In the genomic region with DNA sequence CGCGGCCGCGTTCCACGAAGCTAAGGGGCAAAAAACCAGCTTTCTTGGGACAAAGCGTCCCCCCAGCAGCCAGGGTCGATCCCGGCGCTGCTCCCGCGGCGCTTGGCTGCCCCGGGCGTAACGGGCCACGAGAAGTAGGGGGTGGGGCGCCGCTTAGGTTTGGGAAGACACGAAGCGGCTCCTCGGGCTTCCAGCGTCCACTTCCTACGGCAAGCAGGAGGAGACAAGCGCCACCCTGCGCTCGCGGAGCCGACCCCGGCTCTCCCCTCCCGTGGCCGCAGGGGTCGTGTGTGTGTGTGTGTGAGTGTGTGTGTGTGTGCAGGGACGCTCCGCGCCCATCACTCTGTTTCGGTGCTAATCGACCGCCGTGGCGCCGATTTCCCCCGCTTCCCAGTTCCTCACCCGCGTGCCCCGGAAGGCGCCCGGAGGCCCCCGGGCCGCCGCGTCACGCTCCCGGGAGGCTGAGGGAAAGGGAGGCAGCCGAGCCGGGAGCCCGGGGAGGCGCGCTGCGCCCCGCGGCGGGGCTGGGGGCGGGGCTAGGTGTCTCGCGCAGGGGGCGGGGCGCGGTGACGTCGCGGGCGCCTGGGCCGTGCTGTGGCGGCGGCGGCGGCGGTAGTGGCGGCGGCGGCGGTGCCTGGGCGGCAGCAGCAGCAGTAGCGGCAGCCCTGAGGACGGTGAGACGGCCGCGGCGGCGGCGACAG, we compare ENCODE assay signal across 8 cellular contexts.
A peak's percentile ranks its signal among the peaks of the same experiment; 100 is the strongest.
DNase-seq lines count a peak whose midpoint lies in the region; ATAC-seq lines count a peak whose summit lies in the region.

A gene (plus strand): TSS at position 575 of the 701 bp plus-strand sequence. CDS start 36,681 bp downstream, outside the sequence.

- H3K4me1 Mint-ChIP-seq in central memory CD8-positive, alpha-beta T cell: peaks cover 29% of the 10 kb centered on the region

- ATAC-seq in GM18517 (IDR thresholded peaks at IDR 0.05; ENCODE audit: unreplicated experiment) (peak; percentile 77), HG03064 (IDR thresholded peaks at IDR 0.05; ENCODE audit: low read depth, unreplicated experiment) (peak; percentile 81)
- peak; percentile 76 for ATAC-seq in central memory CD8-positive, alpha-beta T cell (replicated peaks; ENCODE audit: extremely low read depth, poor library complexity, severe bottlenecking)

- peaks cover 12% of the 10 kb centered on the region for H3K36me3 Mint-ChIP-seq in central memory CD8-positive, alpha-beta T cell (ENCODE audit: insufficient read depth)

- H3K27ac Mint-ChIP-seq in central memory CD8-positive, alpha-beta T cell (ENCODE audit: low read depth): peak within 1 kb of the TSS; percentile 95

- H3K4me3 Mint-ChIP-seq in central memory CD8-positive, alpha-beta T cell: peak within 1 kb of the TSS; percentile 93

- no peaks in the 10 kb centered on the region for H3K9me3 Mint-ChIP-seq in central memory CD8-positive, alpha-beta T cell

- DNase-seq in 8988T (peak; percentile 68), NCI-H2196 treated with DMSO at 0.1 percent for 48 hours (lab: John Stamatoyannopoulos, UW; ENCODE audit: unreplicated experiment) (peak; percentile 21), islet precursor cell (peak; percentile 97)
- DNase-seq in activated CD4-positive, CD25-positive, alpha-beta regulatory T cell treated with anti-CD3 and anti-CD28 coated beads, Interleukin-2, amount 50 U/mL, for 72 hours: peak; percentile 87
- peak; percentile 67 to 77 for DNase-seq in central memory CD8-positive, alpha-beta T cell (ENCODE audit: low spot score in 2 of 2)
- DNase-seq in stimulated activated CD4-positive, alpha-beta T cell treated with anti-CD3 and anti-CD28 coated beads, Interleukin-12 subunit alpha, Interleukin-12 subunit beta, amount 100 ng/mL, for 4 hours: peak; percentile 86

- H3K27me3 Mint-ChIP-seq in central memory CD8-positive, alpha-beta T cell: no peaks in the 10 kb centered on the region

Comparison
In these comparisons a context has a peak if more than half of its experiments do, and no peak if none do; other contexts are left out.
1. Peak in every context shown above with its lines: DNase-seq and ATAC-seq.
2. DNase-seq: peak in every context shown above with its lines; median percentile 97 in islet precursor cell; 87 in activated CD4-positive, CD25-positive, alpha-beta regulatory T cell treated with anti-CD3 and anti-CD28 coated beads, Interleukin-2, amount 50 U/mL, for 72 hours; 86 in stimulated activated CD4-positive, alpha-beta T cell treated with anti-CD3 and anti-CD28 coated beads, Interleukin-12 subunit alpha, Interleukin-12 subunit beta, amount 100 ng/mL, for 4 hours; 72 in central memory CD8-positive, alpha-beta T cell; 68 in 8988T; 21 in NCI-H2196 treated with DMSO at 0.1 percent for 48 hours.